Comparison of ENCODE assay signal across 1 cellular context in genomic region chr11:102305352-102306047, GRCh38.
TF ChIP-seq lines count a peak whose summit lies in the region.

No MANE protein-coding gene starts in this region.

TF ChIP-seq in GM12891, 5 proteins besides CTCF, POLR2A, EP300 and RAD21:
- TF ChIP-seq PAX5 (IDR thresholded peaks at IDR 0.05; ENCODE audit: insufficient read depth, low read length, severe bottlenecking) (no peak), POLR2AphosphoS5 (IDR thresholded peaks at IDR 0.05; ENCODE audit: low read depth, low read length) (no peak), SPI1 (IDR thresholded peaks at IDR 0.05; ENCODE audit: low read depth, low read length) (no peak), POU2F2 (IDR thresholded peaks at IDR 0.05; ENCODE audit: low read depth, low read length) (no peak), TAF1 (IDR thresholded peaks at IDR 0.05; ENCODE audit: low read depth, low read length) (no peak)
TF ChIP-seq in GM12891: peak in this region for 0.
